In genomic region chr1:88800382-88801051, GRCh38 we compare ENCODE assay signal across 9 cellular contexts.
DNase-seq lines count a peak whose midpoint lies in the region; ATAC-seq, FAIRE-seq and TF ChIP-seq lines count a peak whose summit lies in the region.
"Had no signal": no experiment of that assay in that cellular context is flagged by ENCODE, and none has a peak within 500 bp of the region (broad histone marks: within the 10 kb centered on the region; RNA-seq: fewer than 3 reads in every experiment).

No MANE protein-coding gene starts in this region.

- H3K4me3 Mint-ChIP-seq in activated naive CD4-positive, alpha-beta T cell treated with anti-CD3 and anti-CD28 coated beads, Interleukin-2, amount 10 ng/mL, durations not matched to agents 7 days and 5 days = no peak overlapping the region

- no peaks in the 10 kb centered on the region for H3K4me1 ChIP-seq in right atrium auricular region

- FAIRE-seq in D721Med (lab: Jason Lieb, UNC) = peak; percentile 29

- H3K9me3 ChIP-seq in right atrium auricular region = no peaks in the 10 kb centered on the region

- peaks cover 54% of the 10 kb centered on the region for H3K36me3 Mint-ChIP-seq in activated naive CD4-positive, alpha-beta T cell treated with anti-CD3 and anti-CD28 coated beads, Interleukin-2, amount 10 ng/mL, durations not matched to agents 7 days and 5 days

- H3K9me3 Mint-ChIP-seq in activated naive CD4-positive, alpha-beta T cell treated with anti-CD3 and anti-CD28 coated beads, Interleukin-2, amount 10 ng/mL, durations not matched to agents 7 days and 5 days = peaks cover 14% of the 10 kb centered on the region

- peak overlapping the region; percentile 72 for H3K27ac Mint-ChIP-seq in activated naive CD4-positive, alpha-beta T cell treated with anti-CD3 and anti-CD28 coated beads, Interleukin-2, amount 10 ng/mL, durations not matched to agents 7 days and 5 days

- no peaks in the 10 kb centered on the region for H3K27me3 Mint-ChIP-seq in activated naive CD4-positive, alpha-beta T cell treated with anti-CD3 and anti-CD28 coated beads, Interleukin-2, amount 10 ng/mL, durations not matched to agents 7 days and 5 days

- CTCF ChIA-PET in activated naive CD4-positive, alpha-beta T cell treated with anti-CD3 and anti-CD28 coated beads, Interleukin-2, amount 10 ng/mL, durations not matched to agents 7 days and 5 days (lab: Charles Lee) = interaction anchor here (0.9 to 1.0 kb wide), 2 partner anchors 76 to 115 kb away, joined by 3 read pairs; no protein-coding TSS in a partner anchor

- ATAC-seq in GM21529 (IDR thresholded peaks at IDR 0.05; ENCODE audit: unreplicated experiment) (no peak), GM18520 (IDR thresholded peaks at IDR 0.05; ENCODE audit: unreplicated experiment) (no peak)

- H3K4me3 ChIP-seq in right atrium auricular region = no peak overlapping the region
- H3K4me3 ChIP-seq: SK-N-MC had no signal

- peaks cover 21% of the 10 kb centered on the region for H3K4me1 Mint-ChIP-seq in activated naive CD4-positive, alpha-beta T cell treated with anti-CD3 and anti-CD28 coated beads, Interleukin-2, amount 10 ng/mL, durations not matched to agents 7 days and 5 days

- no peak overlapping the region for H3K27ac ChIP-seq in right atrium auricular region
- H3K27ac ChIP-seq: SK-N-MC had no signal

- no peaks in the 10 kb centered on the region for H3K27me3 ChIP-seq in right atrium auricular region

- DNase-seq in D721Med (ENCODE audit: insufficient read length, low spot score) = no peak
- peak; percentile 78 to 86 for DNase-seq in Kasumi-1 (lab: John Stamatoyannopoulos, UW)
- DNase-seq in activated naive CD4-positive, alpha-beta T cell treated with anti-CD3 and anti-CD28 coated beads, Interleukin-2, amount 10 ng/mL, durations not matched to agents 7 days and 5 days = peak; percentile 45
- DNase-seq in right atrium auricular region (ENCODE audit: low spot score) = no peak
- DNase-seq in stimulated activated CD4-positive, alpha-beta T cell treated with anti-CD3 and anti-CD28 coated beads, TNF-alpha, amount 100 ng/mL, for 24 hours (ENCODE audit: low read depth in 3 of 3) = peak; percentile 2 to 21 (median 13)
- DNase-seq in OCI-M2 (lab: John Stamatoyannopoulos, UW; ENCODE audit: unreplicated experiment) = no peak

- H3K36me3 ChIP-seq in right atrium auricular region = peaks cover 6% of the 10 kb centered on the region

- TF ChIP-seq CTCF in D721Med (IDR thresholded peaks at IDR 0.05; ENCODE audit: insufficient read depth, missing control alignments) (peak; percentile 45), right atrium auricular region (IDR thresholded peaks at IDR 0.05) (peak; percentile 53 to 66)

Comparison
In these comparisons a context has a peak if more than half of its experiments do, and no peak if none do; other contexts are left out.
1. DNase-seq: peak in Kasumi-1 (2 of 2), activated naive CD4-positive, alpha-beta T cell treated with anti-CD3 and anti-CD28 coated beads, Interleukin-2, amount 10 ng/mL, durations not matched to agents 7 days and 5 days (single experiment) and stimulated activated CD4-positive, alpha-beta T cell treated with anti-CD3 and anti-CD28 coated beads, TNF-alpha, amount 100 ng/mL, for 24 hours (3 of 3); none in D721Med (single experiment), right atrium auricular region (single experiment) and OCI-M2 (single experiment).